8 cellular contexts compared by ENCODE assay signal in genomic region chr1:151197863-151198253, GRCh38. TPM values are rescaled to one million over a fixed set of nuclear protein-coding genes. Genes with fewer than 3 reads are reported as not detected.
DNase-seq lines count a peak whose midpoint lies in the region; ATAC-seq and TF ChIP-seq lines count a peak whose summit lies in the region.

No MANE protein-coding gene starts in this region.

- intact Hi-C loops in heart left ventricle (cut with DNase I): loop anchor here (2.0 to 10.0 kb wide), 8 partner anchors 53 to 207 kb away; partner anchors contain the start of genes PSMD4 (in 5 of the 10) and RFX5 (in 1 of the 10)
- intact Hi-C loops in Right ventricle myocardium inferior (cut with DNase I): loop anchor here (2.0 to 5.0 kb wide), 2 partner anchors 57 to 129 kb away; partner anchors contain the start of genes PI4KB and PSMD4
- intact Hi-C loops in testis (cut with DNase I; ENCODE audit: low total_unique reads): no loop called here

- peaks cover 55% of the 10 kb centered on the region for H3K4me1 Mint-ChIP-seq in activated T-cell treated with anti-CD3 and anti-CD28 coated beads, Interleukin-2, amount 50 U/mL, for 72 hours (ENCODE audit: low read depth)
- peaks cover 37 to 43% of the 10 kb centered on the region in 2 donors for H3K4me1 Mint-ChIP-seq in immature natural killer cell

- H3K27ac ChIP-seq in heart left ventricle: peak overlapping the region; percentile 33 to 94 (median 90)
- H3K27ac ChIP-seq in testis: peak overlapping the region; percentile 92 to 96

- H3K9me3 Mint-ChIP-seq in activated T-cell treated with anti-CD3 and anti-CD28 coated beads, Interleukin-2, amount 50 U/mL, for 72 hours: no peaks in the 10 kb centered on the region
- H3K9me3 Mint-ChIP-seq in immature natural killer cell: no peaks in the 10 kb centered on the region

- peak overlapping the region; percentile 99 for H3K27ac Mint-ChIP-seq in activated T-cell treated with anti-CD3 and anti-CD28 coated beads, Interleukin-2, amount 50 U/mL, for 72 hours
- H3K27ac Mint-ChIP-seq in immature natural killer cell: peak overlapping the region; percentile 95 to 98 (median 97)

- H3K4me3 ChIP-seq in heart left ventricle: peak overlapping the region; percentile 58 to 90 (median 78)
- peak overlapping the region; percentile 77 to 96 for H3K4me3 ChIP-seq in testis

- ATAC-seq in heart left ventricle (no peak), Right ventricle myocardium inferior (no peak), HG03139 (IDR thresholded peaks at IDR 0.05; ENCODE audit: unreplicated experiment) (no peak), HG03097 (IDR thresholded peaks at IDR 0.05; ENCODE audit: low FRiP score, unreplicated experiment) (no peak)
- ATAC-seq in activated T-cell treated with anti-CD3 and anti-CD28 coated beads, Interleukin-2, amount 50 U/mL, for 72 hours (replicated peaks in 1 of 2): no peak

- peak in 1 of 5 donors; percentile 9 for DNase-seq in heart left ventricle
- no peak for DNase-seq in Right ventricle myocardium inferior (ENCODE audit: missing footprints)
- DNase-seq in activated T-cell treated with anti-CD3 and anti-CD28 coated beads, Interleukin-2, amount 50 U/mL, for 72 hours: no peak
- DNase-seq in immature natural killer cell: no peak
- no peak for DNase-seq in testis
- DNase-seq in GF-D8 (lab: John Stamatoyannopoulos, UW): no peak

- H3K4me1 ChIP-seq in heart left ventricle (peaks cover 0 to 49% (median 36%) of the 10 kb centered on the region in 12 donors), testis (peaks cover 32% of the 10 kb centered on the region)

- no peak for TF ChIP-seq POLR2A in heart left ventricle (IDR thresholded peaks at IDR 0.05)
- TF ChIP-seq POLR2A in testis (IDR thresholded peaks at IDR 0.05): no peak

- TF ChIP-seq CTCF in heart left ventricle (IDR thresholded peaks at IDR 0.05): no peak
- TF ChIP-seq CTCF in testis (IDR thresholded peaks at IDR 0.05): no peak

- H3K27me3 ChIP-seq in heart left ventricle (no peaks in the 10 kb centered on the region), testis (no peaks in the 10 kb centered on the region)

- H3K27me3 Mint-ChIP-seq in activated T-cell treated with anti-CD3 and anti-CD28 coated beads, Interleukin-2, amount 50 U/mL, for 72 hours (ENCODE audit: low read depth): no peaks in the 10 kb centered on the region
- H3K27me3 Mint-ChIP-seq in immature natural killer cell (ENCODE audit: low read depth in 3 of 3): peaks cover 8 to 24% (median 10%) of the 10 kb centered on the region in 3 donors

- peaks cover 15 to 31% of the 10 kb centered on the region in 2 donors for H3K36me3 Mint-ChIP-seq in activated T-cell treated with anti-CD3 and anti-CD28 coated beads, Interleukin-2, amount 50 U/mL, for 72 hours (ENCODE audit: insufficient read depth in 2 of 2)
- peaks cover 0 to 3% (median 0%) of the 10 kb centered on the region in 3 donors for H3K36me3 Mint-ChIP-seq in immature natural killer cell

- H3K4me3 Mint-ChIP-seq in activated T-cell treated with anti-CD3 and anti-CD28 coated beads, Interleukin-2, amount 50 U/mL, for 72 hours: peak overlapping the region; percentile 99
- peak overlapping the region; percentile 98 to 100 (median 99) for H3K4me3 Mint-ChIP-seq in immature natural killer cell

- H3K36me3 ChIP-seq in heart left ventricle: peaks cover 0 to 12% (median 5%) of the 10 kb centered on the region in 9 donors
- H3K36me3 ChIP-seq in testis (ENCODE audit: low read depth, missing control alignments): no peaks in the 10 kb centered on the region

- 5 to 9% (median 8%) methylated on average over 10 of the region's 10 CpGs for whole genome bisulfite sequencing in heart left ventricle, 4 donors
- WGBS in testis, 2 donors: 3 to 10% methylated on average over 10 of the region's 10 CpGs

- H3K9me3 ChIP-seq in heart left ventricle (no peaks in the 10 kb centered on the region), testis (no peaks in the 10 kb centered on the region)

RNA-seq across cellular contexts. Expression of gene PIP5K1A, which starts 0.5 kb away (rescaled TPM):
- 10 to 100 TPM; 28.1 to 48.8 (median 37.0) TPM for total RNA-seq in heart left ventricle
- polyA plus RNA-seq in heart left ventricle: 10 to 100 TPM; 20.5 to 26.1 TPM
- total RNA-seq in Right ventricle myocardium inferior: 34.8 TPM
- 10 to 100 TPM; 77.5 to 80.3 TPM for total RNA-seq in activated T-cell treated with anti-CD3 and anti-CD28 coated beads, Interleukin-2, amount 50 U/mL, for 72 hours
- polyA plus RNA-seq in immature natural killer cell: 10 to 100 TPM; 13.6 to 20.1 (median 15.8) TPM
- 100 to 1,000 TPM; 168 to 234 TPM for total RNA-seq in testis
- polyA plus RNA-seq in testis (ENCODE audit: insufficient read depth, low read depth, low replicate concordance): 94.1 TPM

RNA-seq across cellular contexts. Expression of gene VPS72, which starts 7.9 kb away (rescaled TPM):
- 10 to 100 TPM; 29.6 to 49.1 (median 38.1) TPM for total RNA-seq in heart left ventricle
- polyA plus RNA-seq in heart left ventricle: 10 to 100 TPM; 31.2 to 41.6 TPM
- total RNA-seq in Right ventricle myocardium inferior: 47.1 TPM
- 10 to 100 TPM; 77.8 to 94.1 TPM for total RNA-seq in activated T-cell treated with anti-CD3 and anti-CD28 coated beads, Interleukin-2, amount 50 U/mL, for 72 hours
- polyA plus RNA-seq in immature natural killer cell: 100 to 1,000 TPM in 1 of 3 donors, 10 to 100 TPM in 2; 68.7 to 102 (median 75.5) TPM
- 10 to 100 TPM; 31.9 to 42.7 TPM for total RNA-seq in testis
- polyA plus RNA-seq in testis (ENCODE audit: insufficient read depth, low read depth, low replicate concordance): 57.9 TPM

RNA-seq across cellular contexts. Expression of gene TMOD4, which starts 22.1 kb away (rescaled TPM):
- total RNA-seq in heart left ventricle (under 1 TPM in 3 of 9 donors, not detected in 6; 0.37 to 0.61 (median 0.50) TPM), Right ventricle myocardium inferior (not detected), testis (not detected)
- polyA plus RNA-seq in heart left ventricle (not detected), immature natural killer cell (1 to 10 TPM in 1 of 3 donors, not detected in 2; 1.3 TPM), testis (ENCODE audit: insufficient read depth, low read depth, low replicate concordance) (2.1 TPM)
- 1 to 10 TPM; 1.8 to 3.2 TPM for total RNA-seq in activated T-cell treated with anti-CD3 and anti-CD28 coated beads, Interleukin-2, amount 50 U/mL, for 72 hours

RNA-seq across cellular contexts. Expression of gene SCNM1, which starts 31.9 kb away (rescaled TPM):
- total RNA-seq in heart left ventricle (10 to 100 TPM; 11.5 to 28.4 (median 17.5) TPM), Right ventricle myocardium inferior (16.6 TPM), testis (10 to 100 TPM; 27.5 to 31.7 TPM)
- polyA plus RNA-seq in heart left ventricle (10 to 100 TPM; 33.0 to 44.4 TPM), immature natural killer cell (100 to 1,000 TPM in 1 of 3 donors, 10 to 100 TPM in 2; 79.4 to 122 (median 96.4) TPM), testis (ENCODE audit: insufficient read depth, low read depth, low replicate concordance) (46.0 TPM)
- 100 to 1,000 TPM in 1 of 2 donors, 10 to 100 TPM in 1; 87.1 to 103 TPM for total RNA-seq in activated T-cell treated with anti-CD3 and anti-CD28 coated beads, Interleukin-2, amount 50 U/mL, for 72 hours

RNA-seq across cellular contexts. Expression of gene LYSMD1, which starts 32.2 kb away (rescaled TPM):
- total RNA-seq in heart left ventricle (10 to 100 TPM; 10.1 to 26.8 (median 13.0) TPM), Right ventricle myocardium inferior (12.3 TPM), testis (10 to 100 TPM; 14.9 to 17.0 TPM)
- polyA plus RNA-seq in heart left ventricle (10 to 100 TPM in 1 of 2 donors, 1 to 10 TPM in 1; 6.8 to 14.7 TPM), immature natural killer cell (under 1 TPM in 1 of 3 donors, not detected in 2; 0.29 TPM), testis (ENCODE audit: insufficient read depth, low read depth, low replicate concordance) (9.5 TPM)
- total RNA-seq in activated T-cell treated with anti-CD3 and anti-CD28 coated beads, Interleukin-2, amount 50 U/mL, for 72 hours: 1 to 10 TPM; 5.2 to 6.1 TPM
